ENCODE assay signal across 17 cellular contexts in genomic region chr5:113089653-113090335, GRCh38.
A peak's percentile ranks its signal among the peaks of the same experiment; 100 is the strongest.
DNase-seq lines count a peak whose midpoint lies in the region; ATAC-seq, FAIRE-seq and TF ChIP-seq lines count a peak whose summit lies in the region.
"Had no signal": no experiment of that assay in that cellular context is flagged by ENCODE, and none has a peak within 500 bp of the region (broad histone marks: within the 10 kb centered on the region; RNA-seq: fewer than 3 reads in every experiment).

No MANE protein-coding gene starts in this region.

- no peak overlapping the region for H2AK5ac ChIP-seq in mesendoderm (ENCODE audit: low read length)

- H3K9me3 Mint-ChIP-seq in activated CD4-positive, alpha-beta T cell treated with anti-CD3 and anti-CD28 coated beads, Interleukin-2, amount 10 ng/mL, durations not matched to agents 7 days and 5 days, result no peaks in the 10 kb centered on the region
- H3K9me3 Mint-ChIP-seq: activated CD4-positive, alpha-beta memory T cell treated with anti-CD3 and anti-CD28 coated beads for 36 hours; activated T-helper 17 cell treated with anti-CD3 and anti-CD28 coated beads, Interleukin-2, amount 50 U/mL, for 72 hours; memory B cell had no signal

- WGBS in mesendoderm (ENCODE audit: extremely low coverage, insufficient coverage, low lambda C conversion rate), result no CpG with 5 or more reads among the region's 6 CpGs

- H3K27me3 Mint-ChIP-seq in activated CD4-positive, alpha-beta T cell treated with anti-CD3 and anti-CD28 coated beads, Interleukin-2, amount 10 ng/mL, durations not matched to agents 7 days and 5 days, result peaks cover 4% of the 10 kb centered on the region
- H3K27me3 Mint-ChIP-seq: activated CD4-positive, alpha-beta memory T cell treated with anti-CD3 and anti-CD28 coated beads for 36 hours; activated T-helper 17 cell treated with anti-CD3 and anti-CD28 coated beads, Interleukin-2, amount 50 U/mL, for 72 hours; progenitor cell of endocrine pancreas had no signal

- H3K36me3 Mint-ChIP-seq in activated CD4-positive, alpha-beta T cell treated with anti-CD3 and anti-CD28 coated beads, Interleukin-2, amount 10 ng/mL, durations not matched to agents 7 days and 5 days (ENCODE audit: low read depth), result no peaks in the 10 kb centered on the region
- H3K36me3 Mint-ChIP-seq: activated CD4-positive, alpha-beta memory T cell treated with anti-CD3 and anti-CD28 coated beads for 36 hours; memory B cell had no signal

- no peak overlapping the region for H4K8ac ChIP-seq in mesendoderm (ENCODE audit: low read depth, low read length)

- H3K27ac ChIP-seq in endothelial cell of umbilical vein (ENCODE audit: insufficient read depth, low read depth, low read length) (no peak overlapping the region), mesendoderm (ENCODE audit: low read depth, low read length) (no peak overlapping the region)
- H3K27ac ChIP-seq: 22Rv1 had no signal

- no peak overlapping the region for H3K4ac ChIP-seq in mesendoderm (ENCODE audit: low read depth, low read length)

- no peak overlapping the region for H3K56ac ChIP-seq in mesendoderm (ENCODE audit: low read length)

- peaks cover 7% of the 10 kb centered on the region for H3K4me1 ChIP-seq in endothelial cell of umbilical vein (ENCODE audit: control insufficient read depth, extremely low read depth, insufficient read depth, low read length)
- peaks cover 1% of the 10 kb centered on the region for H3K4me1 ChIP-seq in mesendoderm (ENCODE audit: control insufficient read depth, low read depth, low read length)

- H2BK5ac ChIP-seq in mesendoderm (ENCODE audit: low read length), result no peak overlapping the region

- no peak overlapping the region for H3K23ac ChIP-seq in mesendoderm (ENCODE audit: low read length)

- intact Hi-C loops in endothelial cell of umbilical vein (cut with micrococcal nuclease), result no loop called here

- peak; percentile 8 for FAIRE-seq in endothelial cell of umbilical vein (lab: Jason Lieb, UNC)

- CTCF ChIA-PET in activated CD4-positive, alpha-beta T cell treated with anti-CD3 and anti-CD28 coated beads, Interleukin-2, amount 10 ng/mL, durations not matched to agents 7 days and 5 days (lab: Charles Lee), result interaction anchor here (0.6 to 1.3 kb wide), 2 partner anchors 12 to 46 kb away, joined by 3 to 4 read pairs; no protein-coding TSS in a partner anchor
- CTCF ChIA-PET in endothelial cell of umbilical vein (lab: Charles Lee), result interaction anchor here (0.6 to 3.4 kb wide), 7 partner anchors 17 to 516 kb away, joined by 3 to 10 read pairs (median 3); no protein-coding TSS in a partner anchor

- no peak overlapping the region for H4K5ac ChIP-seq in mesendoderm (ENCODE audit: low read length)

- no peak for TF ChIP-seq POLR2A in endothelial cell of umbilical vein (IDR thresholded peaks at IDR 0.05; ENCODE audit: low read depth, low read length)

- peaks cover 0 to 2% of the 10 kb centered on the region in 2 experiments for H3K36me3 ChIP-seq in endothelial cell of umbilical vein (ENCODE audit: control insufficient read depth in 2 of 2, extremely low read depth in 1 of 2, insufficient read depth in 2 of 2, low read length in 2 of 2)
- peaks cover 2% of the 10 kb centered on the region for H3K36me3 ChIP-seq in mesendoderm (ENCODE audit: control insufficient read depth, insufficient read depth, low read length)

- TF ChIP-seq CTCF in endothelial cell of umbilical vein (IDR thresholded peaks at IDR 0.05; ENCODE audit: extremely low read depth in 1 of 2, insufficient read depth in 1 of 2, low read depth in 1 of 2, low read length in 2 of 2), result no peak

- no peak overlapping the region for H3K9ac ChIP-seq in endothelial cell of umbilical vein (replicated peaks; ENCODE audit: extremely low read depth, insufficient read depth, low read length)
- H3K9ac ChIP-seq in mesendoderm (ENCODE audit: low read length), result no peak overlapping the region

- H3K18ac ChIP-seq in mesendoderm (ENCODE audit: low read length), result no peak overlapping the region

- H3K27ac Mint-ChIP-seq in activated CD4-positive, alpha-beta T cell treated with anti-CD3 and anti-CD28 coated beads, Interleukin-2, amount 10 ng/mL, durations not matched to agents 7 days and 5 days, result peak overlapping the region; percentile 16
- H3K27ac Mint-ChIP-seq: activated CD4-positive, alpha-beta memory T cell treated with anti-CD3 and anti-CD28 coated beads for 36 hours; activated T-helper 17 cell treated with anti-CD3 and anti-CD28 coated beads, Interleukin-2, amount 50 U/mL, for 72 hours; memory B cell had no signal

- H3K4me3 ChIP-seq in endothelial cell of umbilical vein (replicated peaks in 1 of 3; ENCODE audit: insufficient read depth in 1 of 3, low read depth in 1 of 3, low read length in 3 of 3) (no peak overlapping the region), mesendoderm (ENCODE audit: low read length) (no peak overlapping the region)

- BruUV-seq in endothelial cell of umbilical vein (replicated peaks; lab: Mats Ljungman, UMichigan), result no TSS peak

- no peak for ATAC-seq in HG02970 (IDR thresholded peaks at IDR 0.05; ENCODE audit: low FRiP score, unreplicated experiment)
- ATAC-seq: activated T-helper 17 cell treated with anti-CD3 and anti-CD28 coated beads, Interleukin-2, amount 50 U/mL, for 72 hours had no signal

- H2BK15ac ChIP-seq in mesendoderm (replicated peaks; ENCODE audit: low read depth), result no peak overlapping the region

- H3K4me2 ChIP-seq in endothelial cell of umbilical vein (ENCODE audit: insufficient read depth, low read length) (no peak overlapping the region), mesendoderm (ENCODE audit: low read length) (no peak overlapping the region)

- no peak overlapping the region for H3K4me3 Mint-ChIP-seq in activated CD4-positive, alpha-beta T cell treated with anti-CD3 and anti-CD28 coated beads, Interleukin-2, amount 10 ng/mL, durations not matched to agents 7 days and 5 days
- H3K4me3 Mint-ChIP-seq: activated CD4-positive, alpha-beta memory T cell treated with anti-CD3 and anti-CD28 coated beads for 36 hours; activated T-helper 17 cell treated with anti-CD3 and anti-CD28 coated beads, Interleukin-2, amount 50 U/mL, for 72 hours; memory B cell had no signal

- no peak for DNase-seq in activated CD4-positive, alpha-beta T cell treated with anti-CD3 and anti-CD28 coated beads, Interleukin-2, amount 10 ng/mL, durations not matched to agents 7 days and 5 days
- DNase-seq in activated CD4-positive, alpha-beta T cell treated with anti-CD3 and anti-CD28 coated beads for 4 hours, result no peak
- DNase-seq in endothelial cell of umbilical vein (ENCODE audit: low read depth, low spot score) (peak; percentile 73), midbrain (lab: John Stamatoyannopoulos, UW) (peak; percentile 3), stromal cell of bone marrow (ENCODE audit: low read depth) (peak; percentile 59), mesendoderm (no peak), NCI-H2196 treated with DMSO at 0.1 percent for 48 hours (lab: John Stamatoyannopoulos, UW; ENCODE audit: unreplicated experiment) (no peak)
- DNase-seq: activated CD4-positive, alpha-beta memory T cell treated with anti-CD3 and anti-CD28 coated beads for 36 hours; amygdala; H7; NCI-H1105 treated with DMSO at 0.1 percent for 48 hours; SHP77 had no signal

- no peaks in the 10 kb centered on the region for H3K9me1 ChIP-seq in endothelial cell of umbilical vein (replicated peaks; ENCODE audit: control insufficient read depth, extremely low read depth, insufficient read depth, low read length)

- H2AFZ ChIP-seq in endothelial cell of umbilical vein (ENCODE audit: low read depth, low read length), result no peak overlapping the region

- H2BK120ac ChIP-seq in mesendoderm (ENCODE audit: low read depth, low read length), result no peak overlapping the region

- H3K79me1 ChIP-seq in mesendoderm (ENCODE audit: low read length), result peaks cover 3% of the 10 kb centered on the region

- no peaks in the 10 kb centered on the region for H3K79me2 ChIP-seq in endothelial cell of umbilical vein (ENCODE audit: control insufficient read depth, insufficient read depth, low read length)
- no peaks in the 10 kb centered on the region for H3K79me2 ChIP-seq in mesendoderm (ENCODE audit: control insufficient read depth, insufficient read depth, low read length)

- dilution Hi-C loops in endothelial cell of umbilical vein (cut with MboI; ENCODE audit: extremely low pct_ligation_motif_present, low sequenced_read_pairs), result no loop called here

- POLR2A ChIA-PET in activated CD4-positive, alpha-beta T cell treated with anti-CD3 and anti-CD28 coated beads, Interleukin-2, amount 10 ng/mL, durations not matched to agents 7 days and 5 days (lab: Charles Lee), result no interaction called here
- POLR2A ChIA-PET in endothelial cell of umbilical vein (lab: Charles Lee), result no interaction called here

- no peaks in the 10 kb centered on the region for H3K9me3 ChIP-seq in endothelial cell of umbilical vein (replicated peaks; ENCODE audit: control insufficient read depth, insufficient read depth, low read length)

- H3K27me3 ChIP-seq in endothelial cell of umbilical vein (ENCODE audit: control insufficient read depth in 2 of 2, insufficient read depth in 2 of 2, low read length in 2 of 2) (no peaks in the 10 kb centered on the region), mesendoderm (ENCODE audit: insufficient read depth, low read length, poor library complexity) (no peaks in the 10 kb centered on the region)

- no peaks in the 10 kb centered on the region for H3K4me1 Mint-ChIP-seq in activated CD4-positive, alpha-beta T cell treated with anti-CD3 and anti-CD28 coated beads, Interleukin-2, amount 10 ng/mL, durations not matched to agents 7 days and 5 days
- H3K4me1 Mint-ChIP-seq: activated T-helper 17 cell treated with anti-CD3 and anti-CD28 coated beads, Interleukin-2, amount 50 U/mL, for 72 hours; memory B cell had no signal

- no peaks in the 10 kb centered on the region for H4K20me1 ChIP-seq in endothelial cell of umbilical vein (replicated peaks; ENCODE audit: control insufficient read depth, extremely low read depth, insufficient read depth, low read length)

TF ChIP-seq in endothelial cell of umbilical vein, 7 proteins besides CTCF, POLR2A, EP300 and RAD21:
- TF ChIP-seq JUN (IDR thresholded peaks at IDR 0.05; ENCODE audit: borderline replicate concordance, insufficient read depth, insufficient read length, low read depth), result peak; percentile 16
- TF ChIP-seq EZH2 (IDR thresholded peaks at IDR 0.05; ENCODE audit: borderline replicate concordance, low read depth, low read length, severe bottlenecking), result no peak
- TF ChIP-seq GATA2 (IDR thresholded peaks at IDR 0.05; ENCODE audit: insufficient read depth, insufficient read length, low read depth, low read length), result no peak
- no peak for TF ChIP-seq POLR2AphosphoS5 (IDR thresholded peaks at IDR 0.05; ENCODE audit: insufficient read depth, low read depth, low read length)
- TF ChIP-seq FOS (IDR thresholded peaks at IDR 0.05; ENCODE audit: borderline replicate concordance, insufficient read depth, low read length), result no peak
- TF ChIP-seq MYC (IDR thresholded peaks at IDR 0.05; ENCODE audit: low read depth, low read length), result no peak
TF ChIP-seq in endothelial cell of umbilical vein: peak in this region for 1.

Comparison
In these comparisons a context has a peak if more than half of its experiments do, and no peak if none do; other contexts are left out.
1. DNase-seq: peak in endothelial cell of umbilical vein (single experiment), midbrain (single experiment) and stromal cell of bone marrow (single experiment); none in activated CD4-positive, alpha-beta T cell treated with anti-CD3 and anti-CD28 coated beads, Interleukin-2, amount 10 ng/mL, durations not matched to agents 7 days and 5 days (single experiment), activated CD4-positive, alpha-beta T cell treated with anti-CD3 and anti-CD28 coated beads for 4 hours (0 of 2), mesendoderm (single experiment) and NCI-H2196 treated with DMSO at 0.1 percent for 48 hours (single experiment).